In genomic region chr2:44718431-44718830, GRCh38 we compare ENCODE assay signal across 3 cellular contexts.
"Had no signal": no experiment of that assay in that cellular context is flagged by ENCODE, and none has a peak within 500 bp of the region (broad histone marks: within the 10 kb centered on the region; RNA-seq: fewer than 3 reads in every experiment).

No MANE protein-coding gene starts in this region.

- H3K4me3 ChIP-seq: GM12878 had no signal

- ATAC-seq: GM12878 had no signal

- DNase-seq: GDM1, GF-D8 had no signal
